22 cellular contexts compared by ENCODE assay signal in the genomic region with DNA sequence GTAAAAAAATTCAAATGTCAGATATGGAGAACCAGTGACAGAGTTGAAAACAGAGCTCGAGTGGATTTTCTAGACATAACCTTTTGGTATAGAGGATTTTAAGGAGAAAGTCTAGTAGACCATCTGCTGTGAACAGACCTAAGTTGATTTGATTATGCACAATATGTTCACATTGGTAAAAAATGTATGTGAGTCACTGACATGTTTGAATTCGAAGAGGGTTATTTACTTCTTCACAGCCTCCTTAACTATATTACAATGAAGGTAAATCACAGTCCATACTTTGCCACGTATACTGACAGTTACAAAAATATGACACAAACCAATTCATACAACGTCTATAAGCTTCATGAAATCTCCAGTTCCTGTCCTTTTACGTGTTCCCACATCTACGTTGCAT. TPM values are rescaled to one million over a fixed set of nuclear protein-coding genes. Genes with fewer than 3 reads are reported as not detected.
DNase-seq lines count a peak whose midpoint lies in the region; ATAC-seq and TF ChIP-seq lines count a peak whose summit lies in the region.
"Had no signal": no experiment of that assay in that cellular context is flagged by ENCODE, and none has a peak within 500 bp of the region (broad histone marks: within the 10 kb centered on the region; RNA-seq: fewer than 3 reads in every experiment).

No MANE protein-coding gene starts in this region.

- no TSS peak for BruUV-seq in IMR-90 (replicated peaks; lab: Mats Ljungman, UMichigan)

- H3K27me3 ChIP-seq in IMR-90 (ENCODE audit: control insufficient read depth, insufficient read depth, low read length) (no peaks in the 10 kb centered on the region), thyroid gland (no peaks in the 10 kb centered on the region)
- H3K27me3 ChIP-seq: BE2C had no signal

- H2BK120ac ChIP-seq in IMR-90 (ENCODE audit: low read depth, low read length): no peak overlapping the region

- no peak overlapping the region for H2AK9ac ChIP-seq in IMR-90 (replicated peaks; ENCODE audit: low read depth, low read length, poor library complexity)

- no peaks in the 10 kb centered on the region for H3K9me1 ChIP-seq in IMR-90 (ENCODE audit: insufficient read depth, low read length)

- H3K14ac ChIP-seq in IMR-90 (replicated peaks; ENCODE audit: low read depth, low read length): no peak overlapping the region

- no peak overlapping the region for H2AK5ac ChIP-seq in IMR-90 (ENCODE audit: low read depth, low read length)

- H3K9ac ChIP-seq in IMR-90 (ENCODE audit: low read depth, low read length): no peak overlapping the region

- no peaks in the 10 kb centered on the region for H3K79me1 ChIP-seq in IMR-90 (ENCODE audit: low read depth in 1 of 2, low read length in 2 of 2)

- no peak overlapping the region for H2BK20ac ChIP-seq in IMR-90 (ENCODE audit: low read depth, low read length)

- CTCF ChIA-PET in IMR-90 (lab: Yijun Ruan, JAX): no interaction called here

- no peak overlapping the region for H2BK15ac ChIP-seq in IMR-90 (ENCODE audit: low read depth, low read length)

- H4K91ac ChIP-seq in IMR-90 (ENCODE audit: insufficient read depth, low read depth, low read length): no peak overlapping the region

- TF ChIP-seq POLR2A in IMR-90 (IDR thresholded peaks at IDR 0.05; ENCODE audit: low read depth, low read length) (no peak), thyroid gland (IDR thresholded peaks at IDR 0.05) (no peak)

- DNase-seq in IMR-90: peak; percentile 10
- DNase-seq in NCI-H524 treated with DMSO at 0.1 percent for 48 hours (lab: John Stamatoyannopoulos, UW): peak; percentile 21
- peak; percentile 66 for DNase-seq in epithelial cell of esophagus (ENCODE audit: low read depth)
- no peak for DNase-seq in superior temporal gyrus (ENCODE audit: extremely low spot score)
- DNase-seq in head of caudate nucleus: no peak
- no peak for DNase-seq in sciatic nerve (ENCODE audit: low spot score)
- DNase-seq in thyroid gland: no peak
- DNase-seq: ACHN; BE2C; C1 segment of cervical spinal cord; CD4-positive, CD25-positive, alpha-beta regulatory T cell; CD8-positive, alpha-beta memory T cell; COR-L47; DMS79 treated with DMSO at 0.1 percent for 48 hours; GF-D8; GOT3; H7; HFFc6 had no signal

- H3K4me3 ChIP-seq in IMR-90 (ENCODE audit: insufficient read depth, low read depth, low read length) (no peak overlapping the region), epithelial cell of esophagus (ENCODE audit: low read length) (no peak overlapping the region), thyroid gland (replicated peaks in 1 of 3) (no peak overlapping the region)

- H4K20me1 ChIP-seq in IMR-90 (ENCODE audit: insufficient read depth, low read length): no peaks in the 10 kb centered on the region

- 71% methylated on average over 1 of the region's 6 CpGs; no CpG with 5 or more reads in 1 of the 2 experiments for WGBS in IMR-90 (ENCODE audit: extremely low coverage in 2 of 2, insufficient read length in 1 of 2), 2 experiments
- 86 to 90% methylated on average over 6 of the region's 6 CpGs for WGBS in thyroid gland, 2 donors

- H3K9me3 ChIP-seq in IMR-90 (ENCODE audit: control insufficient read depth, insufficient read depth, low read length): no peaks in the 10 kb centered on the region
- no peaks in the 10 kb centered on the region for H3K9me3 ChIP-seq in thyroid gland
- H3K9me3 ChIP-seq: BE2C had no signal

- H3K36me3 ChIP-seq in IMR-90 (ENCODE audit: control insufficient read depth, insufficient read depth, low read length) (no peaks in the 10 kb centered on the region), thyroid gland (no peaks in the 10 kb centered on the region)
- H3K36me3 ChIP-seq: BE2C had no signal

- in situ Hi-C loops in IMR-90 (cut with MboI; ENCODE audit: low sequenced_read_pairs): no loop called here

- TF ChIP-seq CTCF in IMR-90 (conservative IDR thresholded peaks at IDR 0.05; ENCODE audit: low read depth, low read length): no peak
- no peak for TF ChIP-seq CTCF in epithelial cell of esophagus (IDR thresholded peaks at IDR 0.05; ENCODE audit: insufficient read depth, low read depth, low read length, missing control alignments)
- TF ChIP-seq CTCF in thyroid gland (IDR thresholded peaks at IDR 0.05): no peak

- intact Hi-C loops in IMR-90 (cut with micrococcal nuclease) (no loop called here), head of caudate nucleus (cut with DNase I) (no loop called here), sciatic nerve (cut with DNase I) (no loop called here), thyroid gland (cut with DNase I) (no loop called here)

- H3K27ac ChIP-seq in IMR-90 (ENCODE audit: insufficient read depth, low read length): no peak overlapping the region
- no peak overlapping the region for H3K27ac ChIP-seq in thyroid gland
- H3K27ac ChIP-seq: HL-60 had no signal

- H4K8ac ChIP-seq in IMR-90 (ENCODE audit: low read depth in 2 of 2, low read length in 2 of 2): no peak overlapping the region

- no peak for TF ChIP-seq RAD21 in IMR-90 (IDR thresholded peaks at IDR 0.05; ENCODE audit: low read length)

- POLR2A ChIA-PET in IMR-90 (lab: Charles Lee; ENCODE audit: unreplicated experiment): no interaction called here

- H3K4me2 ChIP-seq in IMR-90 (ENCODE audit: low read depth, low read length): no peak overlapping the region

- no peak overlapping the region for H3K18ac ChIP-seq in IMR-90 (ENCODE audit: low read depth, low read length)

- H2BK5ac ChIP-seq in IMR-90 (ENCODE audit: low read depth, low read length, poor library complexity, severe bottlenecking): no peak overlapping the region

- dilution Hi-C loops in IMR-90 (cut with HindIII; ENCODE audit: low sequenced_read_pairs, unreplicated experiment): no loop called here

- no peaks in the 10 kb centered on the region for H3K4me1 ChIP-seq in IMR-90 (ENCODE audit: control insufficient read depth, insufficient read depth, low read length)
- H3K4me1 ChIP-seq in thyroid gland: no peaks in the 10 kb centered on the region
- H3K4me1 ChIP-seq: BE2C had no signal

- no peak for ATAC-seq in IMR-90 (ENCODE audit: low read depth)
- ATAC-seq in sciatic nerve: no peak
- ATAC-seq: HCT116 had no signal

- no peak overlapping the region for H4K5ac ChIP-seq in IMR-90 (ENCODE audit: low read depth, low read length)

- no peak overlapping the region for H2AFZ ChIP-seq in IMR-90 (replicated peaks; ENCODE audit: low read length, poor library complexity)

- H3K4ac ChIP-seq in IMR-90 (ENCODE audit: low read depth, low read length): no peak overlapping the region

- no peak overlapping the region for H3K23ac ChIP-seq in IMR-90 (ENCODE audit: low read depth, low read length)

- H3K56ac ChIP-seq in IMR-90 (ENCODE audit: extremely low read depth, insufficient read depth, low read length): no peak overlapping the region

TF ChIP-seq in IMR-90, 13 proteins besides CTCF, POLR2A, EP300 and RAD21:
- TF ChIP-seq RFX5 (IDR thresholded peaks at IDR 0.05; ENCODE audit: low read depth, low read length) (no peak), CEBPB (IDR thresholded peaks at IDR 0.05; ENCODE audit: low read depth, low read length) (no peak), ELK1 (IDR thresholded peaks at IDR 0.05; ENCODE audit: borderline replicate concordance, low read depth, low read length) (no peak), CHD1 (IDR thresholded peaks at IDR 0.05; ENCODE audit: low read depth, low read length) (no peak), MXI1 (IDR thresholded peaks at IDR 0.05; ENCODE audit: borderline replicate concordance, low read depth, low read length) (no peak)

RNA-seq across cellular contexts. Expression of gene TINAG, which starts 7.5 kb away (rescaled TPM):
- not detected in 2 replicates for total RNA-seq in IMR-90 (2012; rRNA removed)
- not detected in 2 replicates for polyA plus RNA-seq in IMR-90 (2012; rRNA removed)
- polyA plus RNA-seq in IMR-90 (2012; cell fraction: cytosol; rRNA removed): not detected in 2 replicates
- not detected in 2 replicates for polyA plus RNA-seq in IMR-90 (2012; cell fraction: nucleus; rRNA removed; ENCODE audit: low replicate concordance)
- total RNA-seq in sciatic nerve: 0.31 TPM
- total RNA-seq in thyroid gland: not detected
- total RNA-seq: CD4-positive, CD25-positive, alpha-beta regulatory T cell; CD8-positive, alpha-beta memory T cell; H7; HFFc6; HT1080 had no signal
- polyA plus RNA-seq: CD4-positive, CD25-positive, alpha-beta regulatory T cell; CD8-positive, alpha-beta memory T cell; IgD-negative memory B cell had no signal

Comparison
In these comparisons a context has a peak if more than half of its experiments do, and no peak if none do; other contexts are left out.
1. DNase-seq: peak in IMR-90 (single experiment), NCI-H524 treated with DMSO at 0.1 percent for 48 hours (single experiment) and epithelial cell of esophagus (single experiment); none in superior temporal gyrus (single experiment), head of caudate nucleus (0 of 42), sciatic nerve (single experiment) and thyroid gland (0 of 2).